ENCODE assay signal across 8 cellular contexts in genomic region chr1:201537966-201538617, GRCh38. TPM values are rescaled to one million over a fixed set of nuclear protein-coding genes. Genes with fewer than 3 reads are reported as not detected.
DNase-seq lines count a peak whose midpoint lies in the region; ATAC-seq, FAIRE-seq and TF ChIP-seq lines count a peak whose summit lies in the region.

No MANE protein-coding gene starts in this region.

- H3K23ac ChIP-seq in neuronal stem cell (ENCODE audit: low read depth, low read length, poor library complexity): no peak overlapping the region

- H3K4me2 ChIP-seq in DOHH2 (ENCODE audit: low read length) (peak overlapping the region; percentile 45; the same call in 1 of the 2 replicates), PC-9 (peak overlapping the region; percentile 86), endothelial cell of umbilical vein (ENCODE audit: insufficient read depth, low read length) (peak overlapping the region; percentile 36), neuronal stem cell (ENCODE audit: insufficient read depth, low read length, poor library complexity, severe bottlenecking) (peak overlapping the region; percentile 92)

- intact Hi-C loops in PC-9 (cut with micrococcal nuclease; ENCODE audit: unreplicated experiment): no loop called here
- intact Hi-C loops in endothelial cell of umbilical vein (cut with micrococcal nuclease): loop anchor here (1.0 to 10.0 kb wide), 5 partner anchors 8 to 417 kb away; partner anchors contain the start of gene TIMM17A

- POLR2A ChIA-PET in PC-9 (lab: Charles Lee; ENCODE audit: unreplicated experiment): interaction anchor here (0.6 kb wide), 1 partner anchor 204 kb away, joined by 4 read pairs; no protein-coding TSS in a partner anchor
- POLR2A ChIA-PET in endothelial cell of umbilical vein (lab: Charles Lee): interaction anchor here (0.6 to 1.0 kb wide), 2 partner anchors 33 to 34 kb away, joined by 3 read pairs; no protein-coding TSS in a partner anchor

- BruUV-seq in PC-9 (replicated peaks; lab: Mats Ljungman, UMichigan): TSS peak; percentile 21
- BruUV-seq in endothelial cell of umbilical vein (replicated peaks; lab: Mats Ljungman, UMichigan): no TSS peak

- H2BK12ac ChIP-seq in neuronal stem cell (ENCODE audit: low read length): no peak overlapping the region

- no peak overlapping the region for H3K4me3 ChIP-seq in DOHH2 (ENCODE audit: low read length)
- H3K4me3 ChIP-seq in PC-9: peak overlapping the region; percentile 81
- H3K4me3 ChIP-seq in endothelial cell of umbilical vein (replicated peaks in 1 of 3; ENCODE audit: insufficient read depth in 1 of 3, low read depth in 1 of 3, low read length in 3 of 3): peak overlapping the region in 2 of 3 experiments; percentile 70 to 85
- peak overlapping the region; percentile 53 to 82 for H3K4me3 ChIP-seq in neuronal stem cell (ENCODE audit: low read length in 2 of 2)

- H2AK5ac ChIP-seq in neuronal stem cell (ENCODE audit: low read depth, low read length): no peak overlapping the region

- H4K8ac ChIP-seq in neuronal stem cell (ENCODE audit: low read depth, low read length): no peak overlapping the region

- CTCF ChIA-PET in PC-9 (lab: Charles Lee): interaction anchor here (0.6 kb wide), 2 partner anchors 26 to 255 kb away, joined by 3 read pairs; no protein-coding TSS in a partner anchor
- CTCF ChIA-PET in endothelial cell of umbilical vein (lab: Charles Lee): interaction anchor here (1.0 to 2.2 kb wide), 9 partner anchors 18 to 257 kb away, joined by 4 to 11 read pairs (median 7); no protein-coding TSS in a partner anchor

- H3F3A ChIP-seq in DOHH2 (ENCODE audit: control insufficient read depth, insufficient read depth) (no peaks in the 10 kb centered on the region; the same call in 1 of the 2 replicates), PC-9 (ENCODE audit: insufficient read depth, low read depth) (peaks cover 26% of the 10 kb centered on the region; the same call in 1 of the 2 replicates)

- no CpG with 5 or more reads among the region's 6 CpGs for WGBS in neuronal stem cell (ENCODE audit: extremely low coverage in 2 of 2, insufficient read length in 2 of 2, insufficient replicate concordance in 1 of 2), 2 donors

- no peaks in the 10 kb centered on the region for H3K9me3 ChIP-seq in DOHH2 (ENCODE audit: control insufficient read depth, insufficient read depth, low read length)
- no peaks in the 10 kb centered on the region; the same call in 1 of the 2 replicates for H3K9me3 ChIP-seq in PC-9 (ENCODE audit: insufficient read depth, low read depth)
- H3K9me3 ChIP-seq in endothelial cell of umbilical vein (replicated peaks; ENCODE audit: control insufficient read depth, insufficient read depth, low read length): no peaks in the 10 kb centered on the region
- peaks cover 0 to 7% of the 10 kb centered on the region in 2 donors for H3K9me3 ChIP-seq in neuronal stem cell (replicated peaks in 1 of 2; ENCODE audit: control insufficient read depth in 2 of 2, insufficient read depth in 1 of 2, low read depth in 1 of 2, low read length in 2 of 2)

- no peak for ATAC-seq in omental fat pad (ENCODE audit: low FRiP score)

- H3K79me2 ChIP-seq in DOHH2 (ENCODE audit: control insufficient read depth, low read length) (no peaks in the 10 kb centered on the region), PC-9 (ENCODE audit: low read depth) (0 out of 2 replicates have a peak, but pooled peaks cover under 1% of the 10 kb centered on the region), endothelial cell of umbilical vein (ENCODE audit: control insufficient read depth, insufficient read depth, low read length) (peaks cover 38% of the 10 kb centered on the region)

- TF ChIP-seq POLR2A in endothelial cell of umbilical vein (IDR thresholded peaks at IDR 0.05; ENCODE audit: low read depth, low read length): no peak

- H3K27ac ChIP-seq in DOHH2 (ENCODE audit: low read depth, low read length) (no peak overlapping the region), PC-9 (no peak overlapping the region), endothelial cell of umbilical vein (ENCODE audit: insufficient read depth, low read depth, low read length) (peak overlapping the region; percentile 93), neuronal stem cell (replicated peaks; ENCODE audit: low read length) (no peak overlapping the region)

- peak overlapping the region; percentile 92 for H3K18ac ChIP-seq in neuronal stem cell (ENCODE audit: low read length)

- H3K27me3 ChIP-seq in DOHH2 (ENCODE audit: control insufficient read depth, low read length): peaks cover 62% of the 10 kb centered on the region
- no peaks in the 10 kb centered on the region for H3K27me3 ChIP-seq in PC-9 (ENCODE audit: insufficient read depth, low read depth)
- no peaks in the 10 kb centered on the region for H3K27me3 ChIP-seq in endothelial cell of umbilical vein (ENCODE audit: control insufficient read depth in 2 of 2, insufficient read depth in 2 of 2, low read length in 2 of 2)
- H3K27me3 ChIP-seq in neuronal stem cell (ENCODE audit: control insufficient read depth in 3 of 3, insufficient read depth in 3 of 3, low read depth in 1 of 3, low read length in 3 of 3): peaks cover 3 to 87% (median 25%) of the 10 kb centered on the region in 3 experiments

- TF ChIP-seq CTCF in DOHH2 (IDR thresholded peaks at IDR 0.05; ENCODE audit: low read depth, low read length, poor library complexity, severe bottlenecking) (no peak), PC-9 (conservative IDR thresholded peaks at IDR 0.05) (no peak), endothelial cell of umbilical vein (IDR thresholded peaks at IDR 0.05; ENCODE audit: extremely low read depth in 1 of 2, insufficient read depth in 1 of 2, low read depth in 1 of 2, low read length in 2 of 2) (no peak), omental fat pad (IDR thresholded peaks at IDR 0.05) (no peak)

- dilution Hi-C loops in endothelial cell of umbilical vein (cut with MboI; ENCODE audit: extremely low pct_ligation_motif_present, low sequenced_read_pairs): no loop called here

- FAIRE-seq in endothelial cell of umbilical vein (lab: Jason Lieb, UNC): no peak

- no peaks in the 10 kb centered on the region for H3K9me1 ChIP-seq in endothelial cell of umbilical vein (replicated peaks; ENCODE audit: control insufficient read depth, extremely low read depth, insufficient read depth, low read length)

- H4K20me1 ChIP-seq in DOHH2 (ENCODE audit: control insufficient read depth, insufficient read depth, low read depth, low read length) (peaks cover 3% of the 10 kb centered on the region; the same call in 1 of the 2 replicates), PC-9 (ENCODE audit: insufficient read depth) (no peaks in the 10 kb centered on the region), endothelial cell of umbilical vein (replicated peaks; ENCODE audit: control insufficient read depth, extremely low read depth, insufficient read depth, low read length) (no peaks in the 10 kb centered on the region)

- no peak overlapping the region for H3K4ac ChIP-seq in neuronal stem cell (ENCODE audit: low read length)

- H3K36me3 ChIP-seq in DOHH2 (ENCODE audit: control insufficient read depth, low read length) (no peaks in the 10 kb centered on the region), PC-9 (ENCODE audit: low read depth) (no peaks in the 10 kb centered on the region), endothelial cell of umbilical vein (ENCODE audit: control insufficient read depth in 2 of 2, extremely low read depth in 1 of 2, insufficient read depth in 2 of 2, low read length in 2 of 2) (no peaks in the 10 kb centered on the region), neuronal stem cell (replicated peaks in 1 of 2; ENCODE audit: control insufficient read depth in 2 of 2, insufficient read depth in 2 of 2, low read length in 2 of 2) (no peaks in the 10 kb centered on the region)

- peak overlapping the region; percentile 22 for H3K14ac ChIP-seq in neuronal stem cell (ENCODE audit: low read length)

- H3K9me2 ChIP-seq in DOHH2 (replicated peaks; ENCODE audit: control insufficient read depth, low read length) (no peaks in the 10 kb centered on the region), PC-9 (ENCODE audit: insufficient read depth) (no peaks in the 10 kb centered on the region)

- H2BK5ac ChIP-seq in neuronal stem cell (ENCODE audit: low read length): no peak overlapping the region

- DNase-seq in PC-9 (no peak), endothelial cell of umbilical vein (ENCODE audit: low read depth, low spot score) (peak; percentile 71), neuronal stem cell (ENCODE audit: low spot score) (no peak), NCI-H1436 (lab: John Stamatoyannopoulos, UW) (no peak), omental fat pad (ENCODE audit: low spot score) (no peak), cerebellum (ENCODE audit: low spot score) (no peak), DMS79 (lab: John Stamatoyannopoulos, UW) (no peak)

- no peak overlapping the region for H4K91ac ChIP-seq in neuronal stem cell (ENCODE audit: low read depth, low read length, poor library complexity)

- H3K79me1 ChIP-seq in neuronal stem cell (ENCODE audit: low read depth, low read length): no peaks in the 10 kb centered on the region

- H3K4me1 ChIP-seq in DOHH2 (ENCODE audit: control insufficient read depth, low read length) (peaks cover 38% of the 10 kb centered on the region), PC-9 (replicated peaks; ENCODE audit: insufficient read depth) (peaks cover 50% of the 10 kb centered on the region), endothelial cell of umbilical vein (ENCODE audit: control insufficient read depth, extremely low read depth, insufficient read depth, low read length) (peaks cover 66% of the 10 kb centered on the region), neuronal stem cell (ENCODE audit: control insufficient read depth in 2 of 2, insufficient read depth in 1 of 2, low read depth in 1 of 2, low read length in 2 of 2) (peaks cover 10 to 11% of the 10 kb centered on the region in 2 donors)

- H2BK15ac ChIP-seq in neuronal stem cell (ENCODE audit: low read length): no peak overlapping the region

- H2AFZ ChIP-seq in PC-9: peak overlapping the region; percentile 87
- H2AFZ ChIP-seq in endothelial cell of umbilical vein (ENCODE audit: low read depth, low read length): peak overlapping the region; percentile 32
- H2AFZ ChIP-seq in neuronal stem cell (ENCODE audit: low read length): peak overlapping the region; percentile 88

- peak overlapping the region; percentile 39 for H3K9ac ChIP-seq in endothelial cell of umbilical vein (replicated peaks; ENCODE audit: extremely low read depth, insufficient read depth, low read length)
- peak overlapping the region; percentile 78 for H3K9ac ChIP-seq in neuronal stem cell (ENCODE audit: low read depth, low read length, poor library complexity)

- H2BK120ac ChIP-seq in neuronal stem cell (ENCODE audit: low read depth, low read length): no peak overlapping the region

RNA-seq across cellular contexts. Expression of gene NAV1, which starts 0.8 kb away (rescaled TPM):
- total RNA-seq in PC-9 (2021) (44.5 and 45.3 TPM in 2 replicates), endothelial cell of umbilical vein (136 and 138 TPM in 2 replicates), omental fat pad (10 to 100 TPM; 26.0 to 84.1 (median 67.6) TPM), cerebellum (73.3 TPM)
- polyA plus RNA-seq in endothelial cell of umbilical vein: 16.3 and 19.9 TPM in 2 replicates
- 27.2 and 31.1 TPM in 2 replicates for polyA plus RNA-seq in endothelial cell of umbilical vein (2011; cell fraction: cytosol; rRNA removed)
- 58.6 and 65.0 TPM in 2 replicates for polyA plus RNA-seq in endothelial cell of umbilical vein (2011; cell fraction: nucleus; rRNA removed)
- polyA plus RNA-seq in endothelial cell of umbilical vein (2012): 73.9 and 86.9 TPM in 2 replicates
- 45.0 and 46.8 TPM in 2 replicates for polyA minus RNA-seq in endothelial cell of umbilical vein
- 0.31 TPM for polyA minus RNA-seq in endothelial cell of umbilical vein (2011; cell fraction: cytosol; rRNA and poly(A)+ RNA removed)
- polyA minus RNA-seq in endothelial cell of umbilical vein (2011; cell fraction: nucleus; rRNA and poly(A)+ RNA removed): 83.9 and 99.0 TPM in 2 replicates
- 112 TPM for polyA plus RNA-seq in neuronal stem cell (2013, experiment 1 of 2)
- 121 TPM for polyA plus RNA-seq in neuronal stem cell (2013, experiment 2 of 2)

RNA-seq across cellular contexts. Expression of gene CSRP1, which starts 31.2 kb away (rescaled TPM):
- total RNA-seq in PC-9 (2021) (56.8 and 61.3 TPM in 2 replicates), endothelial cell of umbilical vein (332 and 393 TPM in 2 replicates), omental fat pad (100 to 1,000 TPM; 258 to 670 (median 416) TPM), cerebellum (19.3 TPM)
- 510 and 560 TPM in 2 replicates for polyA plus RNA-seq in endothelial cell of umbilical vein
- 538 and 578 TPM in 2 replicates for polyA plus RNA-seq in endothelial cell of umbilical vein (2011; cell fraction: cytosol; rRNA removed)
- polyA plus RNA-seq in endothelial cell of umbilical vein (2011; cell fraction: nucleus; rRNA removed): 426 and 474 TPM in 2 replicates
- polyA plus RNA-seq in endothelial cell of umbilical vein (2012): 291 and 393 TPM in 2 replicates
- 360 and 393 TPM in 2 replicates for polyA minus RNA-seq in endothelial cell of umbilical vein
- polyA minus RNA-seq in endothelial cell of umbilical vein (2011; cell fraction: cytosol; rRNA and poly(A)+ RNA removed): 93.8 TPM
- polyA minus RNA-seq in endothelial cell of umbilical vein (2011; cell fraction: nucleus; rRNA and poly(A)+ RNA removed): 111 and 143 TPM in 2 replicates
- polyA plus RNA-seq in neuronal stem cell (2013, experiment 1 of 2): 31.8 TPM
- 29.5 TPM for polyA plus RNA-seq in neuronal stem cell (2013, experiment 2 of 2)

Comparison
In these comparisons a context has a peak if more than half of its experiments do, and no peak if none do; other contexts are left out.
1. H3K4me2 ChIP-seq: peak in every context shown above with its lines; median percentile 92 in neuronal stem cell; 86 in PC-9; 45 in DOHH2; 36 in endothelial cell of umbilical vein.
2. H2AFZ ChIP-seq: peak in every context shown above with its lines; median percentile 88 in neuronal stem cell; 87 in PC-9; 32 in endothelial cell of umbilical vein.